24 cellular contexts compared by ENCODE assay signal in genomic region chr1:205858141-205858961, GRCh38. TPM values are rescaled to one million over a fixed set of nuclear protein-coding genes. Genes with fewer than 3 reads are reported as not detected.
A peak's percentile ranks its signal among the peaks of the same experiment; 100 is the strongest.
DNase-seq lines count a peak whose midpoint lies in the region; ATAC-seq and TF ChIP-seq lines count a peak whose summit lies in the region.
"Had no signal": no experiment of that assay in that cellular context is flagged by ENCODE, and none has a peak within 500 bp of the region (broad histone marks: within the 10 kb centered on the region; RNA-seq: fewer than 3 reads in every experiment).

No MANE protein-coding gene starts in this region.

- DNase-seq in T-helper 1 cell (no peak), PC-3 (no peak), right lobe of liver (no peak), iPS-NIHi11 (ENCODE audit: low spot score) (no peak), anterior cingulate cortex (lab: John Stamatoyannopoulos, UW) (no peak), NCI-H2196 treated with DMSO at 0.1 percent for 48 hours (lab: John Stamatoyannopoulos, UW; ENCODE audit: unreplicated experiment) (no peak)
- DNase-seq: activated CD4-positive, alpha-beta memory T cell treated with anti-CD3 and anti-CD28 coated beads, Interleukin-2, amount 10 ng/mL, durations not matched to agents 7 days and 5 days; activated T-cell treated with anti-CD3 and anti-CD28 coated beads, Interleukin-2, amount 50 U/mL, for 4 hours; CD8-positive, alpha-beta memory T cell; effector memory CD4-positive, alpha-beta T cell; heart right ventricle; mesendoderm; MV-4-11; NCI-H2029 treated with DMSO at 0.1 percent for 48 hours; NCI-H510A; nephron progenitor cell; psoas muscle; spleen had no signal

- CTCF ChIA-PET in PC-3 (lab: Charles Lee): interaction anchor here (0.5 to 0.9 kb wide), 3 partner anchors 9 to 257 kb away, joined by 3 to 4 read pairs (median 3); no protein-coding TSS in a partner anchor

- no peaks in the 10 kb centered on the region for H3K36me3 ChIP-seq in DOHH2 (ENCODE audit: control insufficient read depth, low read length)
- H3K36me3 ChIP-seq in PC-3 (ENCODE audit: low read depth, low read length): no peaks in the 10 kb centered on the region
- H3K36me3 ChIP-seq in right lobe of liver: no peaks in the 10 kb centered on the region
- H3K36me3 ChIP-seq: heart right ventricle, spleen, tibial nerve had no signal

- no peak overlapping the region for H3K9ac ChIP-seq in PC-3 (ENCODE audit: low read length)

- H3K27ac Mint-ChIP-seq in T-helper 1 cell treated with Interleukin-12 subunit alpha and Interleukin-12 subunit beta and Interleukin-4 antibody, amounts not matched to agents 30 μg/mL and 1 μg/mL, for 36 hours: no peak overlapping the region
- H3K27ac Mint-ChIP-seq: activated CD4-positive, alpha-beta memory T cell treated with anti-CD3 and anti-CD28 coated beads, Interleukin-2, amount 10 ng/mL, durations not matched to agents 7 days and 5 days; activated naive CD8-positive, alpha-beta T cell; nephron progenitor cell had no signal

- H3K4me1 Mint-ChIP-seq in T-helper 1 cell treated with Interleukin-12 subunit alpha and Interleukin-12 subunit beta and Interleukin-4 antibody, amounts not matched to agents 30 μg/mL and 1 μg/mL, for 36 hours (ENCODE audit: low read depth): peaks cover 4% of the 10 kb centered on the region
- H3K4me1 Mint-ChIP-seq: nephron progenitor cell had no signal

- H3K4me1 ChIP-seq in DOHH2 (ENCODE audit: control insufficient read depth, low read length): peaks cover 29% of the 10 kb centered on the region
- no peaks in the 10 kb centered on the region for H3K4me1 ChIP-seq in PC-3 (ENCODE audit: insufficient read depth, low read length)
- peaks cover 0 to 5% (median 0%) of the 10 kb centered on the region in 4 donors for H3K4me1 ChIP-seq in right lobe of liver
- H3K4me1 ChIP-seq: heart right ventricle, psoas muscle, tibial nerve had no signal

- no peaks in the 10 kb centered on the region for H3K27me3 ChIP-seq in DOHH2 (ENCODE audit: control insufficient read depth, low read length)
- H3K27me3 ChIP-seq in PC-3 (ENCODE audit: low read length): peaks cover 5% of the 10 kb centered on the region; the same call in 1 of the 2 replicates
- no peaks in the 10 kb centered on the region for H3K27me3 ChIP-seq in right lobe of liver
- H3K27me3 ChIP-seq: heart right ventricle, spleen, tibial nerve had no signal

- peaks cover 16% of the 10 kb centered on the region for H3K9me3 Mint-ChIP-seq in T-helper 1 cell treated with Interleukin-12 subunit alpha and Interleukin-12 subunit beta and Interleukin-4 antibody, amounts not matched to agents 30 μg/mL and 1 μg/mL, for 36 hours

- ATAC-seq in PC-3 (no peak), right lobe of liver (peak in 2 of 4 donors; percentile 33 to 52)
- ATAC-seq: activated T-cell treated with anti-CD3 and anti-CD28 coated beads, Interleukin-2, amount 50 U/mL, for 4 hours; heart right ventricle; psoas muscle had no signal

- intact Hi-C loops in PC-3 (cut with micrococcal nuclease): no loop called here
- intact Hi-C loops in right lobe of liver (cut with DNase I): no loop called here

- no peaks in the 10 kb centered on the region for H3F3A ChIP-seq in DOHH2 (ENCODE audit: control insufficient read depth, insufficient read depth)
- H3F3A ChIP-seq in PC-3 (ENCODE audit: low read length, unreplicated experiment): no peaks in the 10 kb centered on the region

- H3K4me3 ChIP-seq in DOHH2 (ENCODE audit: low read length): peak overlapping the region; percentile 47
- no peak overlapping the region; the same call in 1 of the 2 replicates for H3K4me3 ChIP-seq in PC-3 (ENCODE audit: low read length)
- no peak overlapping the region for H3K4me3 ChIP-seq in right lobe of liver
- H3K4me3 ChIP-seq: heart right ventricle, psoas muscle, spleen, tibial nerve had no signal

- peaks cover 2% of the 10 kb centered on the region for H3K36me3 Mint-ChIP-seq in T-helper 1 cell treated with Interleukin-12 subunit alpha and Interleukin-12 subunit beta and Interleukin-4 antibody, amounts not matched to agents 30 μg/mL and 1 μg/mL, for 36 hours (ENCODE audit: low read depth)

- H3K9me3 ChIP-seq in DOHH2 (ENCODE audit: control insufficient read depth, insufficient read depth, low read length) (peaks cover 11% of the 10 kb centered on the region; the same call in 1 of the 2 replicates), PC-3 (ENCODE audit: low read length) (no peaks in the 10 kb centered on the region), right lobe of liver (no peaks in the 10 kb centered on the region)
- H3K9me3 ChIP-seq: psoas muscle had no signal

- POLR2A ChIA-PET in PC-3 (lab: Charles Lee; ENCODE audit: unreplicated experiment): no interaction called here

- H3K4me2 ChIP-seq in DOHH2 (ENCODE audit: low read length) (peak overlapping the region; percentile 51), PC-3 (ENCODE audit: low read length) (peak overlapping the region; percentile 45)

- no peaks in the 10 kb centered on the region for H3K9me2 ChIP-seq in DOHH2 (replicated peaks; ENCODE audit: control insufficient read depth, low read length)
- no peaks in the 10 kb centered on the region for H3K9me2 ChIP-seq in PC-3 (replicated peaks; ENCODE audit: low read length)

- H4K20me1 ChIP-seq in DOHH2 (ENCODE audit: control insufficient read depth, insufficient read depth, low read depth, low read length) (no peaks in the 10 kb centered on the region), PC-3 (ENCODE audit: low read length) (no peaks in the 10 kb centered on the region)

- H2AFZ ChIP-seq in PC-3 (ENCODE audit: low read length): no peak overlapping the region

- TF ChIP-seq CTCF in DOHH2 (IDR thresholded peaks at IDR 0.05; ENCODE audit: low read depth, low read length, poor library complexity, severe bottlenecking): no peak
- no peak for TF ChIP-seq CTCF in PC-3 (conservative IDR thresholded peaks at IDR 0.05; ENCODE audit: low read depth, low read length)
- TF ChIP-seq CTCF in right lobe of liver (IDR thresholded peaks at IDR 0.05): peak in 3 of 4 donors; percentile 15 to 29 (median 16)

- no peak for TF ChIP-seq POLR2A in right lobe of liver (IDR thresholded peaks at IDR 0.05)

- WGBS in right lobe of liver (ENCODE audit: insufficient coverage, low coverage, low lambda C conversion rate, missing lambda C conversion rate): 28% methylated on average over 6 of the region's 6 CpGs

- H3K27ac ChIP-seq in DOHH2 (ENCODE audit: low read depth, low read length): peak overlapping the region; percentile 32
- no peak overlapping the region for H3K27ac ChIP-seq in PC-3 (ENCODE audit: low read length)
- H3K27ac ChIP-seq in right lobe of liver: no peak overlapping the region
- H3K27ac ChIP-seq: heart right ventricle, psoas muscle, spleen, tibial nerve had no signal

- no TSS peak for BruUV-seq in PC-3 (replicated peaks; lab: Mats Ljungman, UMichigan)

- no peaks in the 10 kb centered on the region for H3K79me2 ChIP-seq in DOHH2 (ENCODE audit: control insufficient read depth, low read length)
- H3K79me2 ChIP-seq in PC-3 (ENCODE audit: low read length): no peaks in the 10 kb centered on the region

- peak overlapping the region; percentile 1 for H3K4me3 Mint-ChIP-seq in T-helper 1 cell treated with Interleukin-12 subunit alpha and Interleukin-12 subunit beta and Interleukin-4 antibody, amounts not matched to agents 30 μg/mL and 1 μg/mL, for 36 hours
- H3K4me3 Mint-ChIP-seq: activated CD4-positive, alpha-beta memory T cell treated with anti-CD3 and anti-CD28 coated beads, Interleukin-2, amount 10 ng/mL, durations not matched to agents 7 days and 5 days; activated naive CD8-positive, alpha-beta T cell; activated T-cell treated with anti-CD3 and anti-CD28 coated beads, Interleukin-2, amount 50 U/mL, for 4 hours; nephron progenitor cell had no signal

- H3K27me3 Mint-ChIP-seq in T-helper 1 cell treated with Interleukin-12 subunit alpha and Interleukin-12 subunit beta and Interleukin-4 antibody, amounts not matched to agents 30 μg/mL and 1 μg/mL, for 36 hours (ENCODE audit: low read depth): peaks cover 40% of the 10 kb centered on the region
- H3K27me3 Mint-ChIP-seq: activated naive CD8-positive, alpha-beta T cell had no signal

RNA-seq across cellular contexts. Expression of gene PM20D1, which starts 8.4 kb away (rescaled TPM):
- total RNA-seq in PC-3 (2014; rRNA removed) (not detected in 2 replicates), right lobe of liver (under 1 TPM in 4 of 6 experiments, not detected in 2; 0.12 to 0.42 (median 0.15) TPM)
- total RNA-seq: A172, Daoy had no signal

RNA-seq across cellular contexts. Expression of gene SLC41A1, which starts 45.4 kb away (rescaled TPM):
- total RNA-seq in PC-3 (2014; rRNA removed): 17.2 and 22.8 TPM in 2 replicates
- 1 to 10 TPM; 3.4 to 6.4 (median 4.6) TPM for total RNA-seq in right lobe of liver

Comparison
In these comparisons a context has a peak if more than half of its experiments do, and no peak if none do; other contexts are left out.
1. CTCF ChIP-seq: peak in right lobe of liver (3 of 4); none in DOHH2 (single experiment) and PC-3 (single experiment).